ENCODE assay signal across 18 cellular contexts in genomic region chr19:35021016-35021415, GRCh38. TPM values are rescaled to one million over a fixed set of nuclear protein-coding genes. Genes with fewer than 3 reads are reported as not detected.
DNase-seq lines count a peak whose midpoint lies in the region; ATAC-seq, FAIRE-seq and TF ChIP-seq lines count a peak whose summit lies in the region.
"Had no signal": no experiment of that assay in that cellular context is flagged by ENCODE, and none has a peak within 500 bp of the region (broad histone marks: within the 10 kb centered on the region; RNA-seq: fewer than 3 reads in every experiment).

No MANE protein-coding gene starts in this region.

- intact Hi-C loops in spleen (cut with DNase I; ENCODE audit: low total_unique reads): no loop called here

- no peak for TF ChIP-seq RAD21 in A549 (conservative IDR thresholded peaks at IDR 0.05 in 1 of 2, IDR thresholded peaks at IDR 0.05 in 1 of 2)

- no peaks in the 10 kb centered on the region for H3K27me3 Mint-ChIP-seq in activated CD4-positive, alpha-beta T cell treated with anti-CD3 and anti-CD28 coated beads, Interleukin-2, amount 10 ng/mL, durations not matched to agents 7 days and 5 days
- H3K27me3 Mint-ChIP-seq in T-helper 17 cell (no peaks in the 10 kb centered on the region), glutamatergic neuron (ENCODE audit: unreplicated experiment) (peaks cover 5% of the 10 kb centered on the region)

- no peak overlapping the region for H3K27ac ChIP-seq in A549
- no peak overlapping the region for H3K27ac ChIP-seq in spleen

- TF ChIP-seq CTCF in A549 (IDR thresholded peaks at IDR 0.05) (no peak), glutamatergic neuron (IDR thresholded peaks at IDR 0.05; ENCODE audit: partially characterized antibody, unreplicated experiment) (no peak), spleen (IDR thresholded peaks at IDR 0.05 in 8 of 11, conservative IDR thresholded peaks at IDR 0.05 in 3 of 11) (no peak)

- no peaks in the 10 kb centered on the region for H3K27me3 ChIP-seq in spleen (replicated peaks in 1 of 7)

- H3K4me3 Mint-ChIP-seq in activated CD4-positive, alpha-beta T cell treated with anti-CD3 and anti-CD28 coated beads, Interleukin-2, amount 10 ng/mL, durations not matched to agents 7 days and 5 days: no peak overlapping the region
- H3K4me3 Mint-ChIP-seq in T-helper 17 cell (no peak overlapping the region), glutamatergic neuron (ENCODE audit: unreplicated experiment) (peak overlapping the region; percentile 52)

- CTCF ChIA-PET in activated CD4-positive, alpha-beta T cell treated with anti-CD3 and anti-CD28 coated beads, Interleukin-2, amount 10 ng/mL, durations not matched to agents 7 days and 5 days (lab: Charles Lee): interaction anchor here (2.0 kb wide), 1 partner anchor 8 kb away, joined by 7 read pairs; no protein-coding TSS in a partner anchor
- CTCF ChIA-PET in A549 (lab: Yijun Ruan, JAX): interaction anchor here (0.8 to 48.0 kb wide), 5 partner anchors 8 to 114 kb away, joined by 3 to 1860 read pairs (median 7); partner anchors contain the start of genes GRAMD1A, LGI4 and ZNF792

- ATAC-seq in A549 (no peak), T-helper 17 cell (no peak)
- ATAC-seq: PC-3 had no signal

- 90% methylated on average over 10 of the region's 10 CpGs for WGBS in A549 (ENCODE audit: missing lambda C conversion rate)
- 88 to 96% (median 92%) methylated on average over 10 of the region's 10 CpGs for WGBS in spleen, 5 donors

- no peak overlapping the region for H3K4me3 ChIP-seq in A549
- no peak overlapping the region for H3K4me3 ChIP-seq in spleen
- H3K4me3 ChIP-seq: HAP-1 had no signal

- H3K4me1 ChIP-seq in A549 (no peaks in the 10 kb centered on the region), spleen (peaks cover 0 to 57% (median 25%) of the 10 kb centered on the region in 6 donors)
- H3K4me1 ChIP-seq: HAP-1 had no signal

- TF ChIP-seq EP300 in A549 (IDR thresholded peaks at IDR 0.05): no peak

- peak overlapping the region; percentile 54 for H3K27ac Mint-ChIP-seq in activated CD4-positive, alpha-beta T cell treated with anti-CD3 and anti-CD28 coated beads, Interleukin-2, amount 10 ng/mL, durations not matched to agents 7 days and 5 days
- H3K27ac Mint-ChIP-seq in T-helper 17 cell (peak overlapping the region; percentile 95), glutamatergic neuron (ENCODE audit: unreplicated experiment) (peak overlapping the region; percentile 69)

- peaks cover 4 to 100% (median 99%) of the 10 kb centered on the region in 6 donors for H3K36me3 ChIP-seq in spleen

- H3K4me1 Mint-ChIP-seq in activated CD4-positive, alpha-beta T cell treated with anti-CD3 and anti-CD28 coated beads, Interleukin-2, amount 10 ng/mL, durations not matched to agents 7 days and 5 days: peaks cover 9% of the 10 kb centered on the region
- H3K4me1 Mint-ChIP-seq in T-helper 17 cell (peaks cover 9% of the 10 kb centered on the region), glutamatergic neuron (ENCODE audit: low read depth, unreplicated experiment) (no peaks in the 10 kb centered on the region)

- TF ChIP-seq POLR2A in A549 (IDR thresholded peaks at IDR 0.05; ENCODE audit: low read length) (no peak), spleen (IDR thresholded peaks at IDR 0.05) (no peak)

- H3K9me3 Mint-ChIP-seq in activated CD4-positive, alpha-beta T cell treated with anti-CD3 and anti-CD28 coated beads, Interleukin-2, amount 10 ng/mL, durations not matched to agents 7 days and 5 days: no peaks in the 10 kb centered on the region
- H3K9me3 Mint-ChIP-seq in glutamatergic neuron (ENCODE audit: unreplicated experiment): peaks cover 8% of the 10 kb centered on the region

- no peak for FAIRE-seq in A549 (lab: Jason Lieb, UNC)
- FAIRE-seq: GM12891 had no signal

- POLR2A ChIA-PET in activated CD4-positive, alpha-beta T cell treated with anti-CD3 and anti-CD28 coated beads, Interleukin-2, amount 10 ng/mL, durations not matched to agents 7 days and 5 days (lab: Charles Lee): no interaction called here
- POLR2A ChIA-PET in A549 (lab: Yijun Ruan, JAX): interaction anchor here (1.1 kb wide), 1 partner anchor 10 kb away, joined by 3 read pairs; no protein-coding TSS in a partner anchor

- no peak overlapping the region for H3K4me2 ChIP-seq in A549

- H3K9me3 ChIP-seq in A549: no peaks in the 10 kb centered on the region
- no peaks in the 10 kb centered on the region for H3K9me3 ChIP-seq in T-helper 17 cell (ENCODE audit: control insufficient read depth, low read length, poor library complexity, severe bottlenecking)
- no peaks in the 10 kb centered on the region for H3K9me3 ChIP-seq in spleen
- H3K9me3 ChIP-seq: HAP-1 had no signal

- DNase-seq in activated CD4-positive, alpha-beta T cell treated with anti-CD3 and anti-CD28 coated beads, Interleukin-2, amount 10 ng/mL, durations not matched to agents 7 days and 5 days: no peak
- DNase-seq in activated CD4-positive, alpha-beta T cell treated with anti-CD3 and anti-CD28 coated beads, Interleukin-2, amount 50 U/mL, for 4 hours: no peak
- DNase-seq in A549 (ENCODE audit: low read depth in 1 of 2, low spot score in 1 of 2) (no peak), T-helper 17 cell (no peak), glutamatergic neuron (no peak), NCI-H1105 (lab: John Stamatoyannopoulos, UW) (no peak), hypothalamus (lab: John Stamatoyannopoulos, UW) (no peak), spleen (no peak)
- DNase-seq: 8988T, C1 segment of cervical spinal cord, DMS79, MM.1S, NCI-H187 treated with DMSO at 0.1 percent for 48 hours, NCI-H446, PC-3 had no signal

- H3K36me3 Mint-ChIP-seq in activated CD4-positive, alpha-beta T cell treated with anti-CD3 and anti-CD28 coated beads, Interleukin-2, amount 10 ng/mL, durations not matched to agents 7 days and 5 days (ENCODE audit: low read depth): peaks cover 56% of the 10 kb centered on the region
- H3K36me3 Mint-ChIP-seq in T-helper 17 cell (ENCODE audit: low read depth) (peaks cover 13% of the 10 kb centered on the region), glutamatergic neuron (ENCODE audit: unreplicated experiment) (peaks cover 10% of the 10 kb centered on the region)

TF ChIP-seq in A549, 52 proteins besides CTCF, POLR2A, EP300 and RAD21:
- TF ChIP-seq TP53 (CRISPR knock-in tag; IDR thresholded peaks at IDR 0.05) (no peak), POLR2AphosphoS2 (conservative IDR thresholded peaks at IDR 0.05; ENCODE audit: low read length) (0 out of 2 replicates have a peak, but pooled peaks have one; percentile 55)

RNA-seq across cellular contexts. Expression of gene SCN1B, which starts 9.3 kb away (rescaled TPM):
- under 1 TPM; 0.50 to 0.97 TPM for total RNA-seq in activated CD4-positive, alpha-beta T cell treated with anti-CD3 and anti-CD28 coated beads, Interleukin-2, amount 10 ng/mL, durations not matched to agents 7 days and 5 days
- polyA plus RNA-seq in A549 (2011; rRNA removed) (11.0 and 12.8 TPM in 2 replicates), A549 (2017; fragmentation: RNase III; extraction: RNeasy Plus Mini Kit Qiagen cat#74134 plus additional on column Dnase treatment) (10.3 to 11.4 TPM (median 11.3 TPM) in 3 replicates), spleen (1 to 10 TPM; 3.7 to 7.4 (median 5.9) TPM)
- polyA plus RNA-seq in A549 (2012; cell fraction: cytosol; rRNA removed): 14.1 and 15.1 TPM in 2 replicates
- polyA plus RNA-seq in A549 (2012; cell fraction: nucleus; rRNA removed): 21.3 and 22.5 TPM in 2 replicates
- 7.9 and 12.7 TPM in 2 replicates for polyA minus RNA-seq in A549 (2011; rRNA and poly(A)+ RNA removed)
- total RNA-seq in T-helper 17 cell (1 to 10 TPM; 1.9 to 6.2 TPM), glutamatergic neuron (ENCODE audit: unreplicated experiment) (12.0 TPM), spleen (10 to 100 TPM; 11.3 to 28.1 (median 16.7) TPM)

RNA-seq across cellular contexts. Expression of gene HPN, which starts 20.5 kb away (rescaled TPM):
- total RNA-seq in activated CD4-positive, alpha-beta T cell treated with anti-CD3 and anti-CD28 coated beads, Interleukin-2, amount 10 ng/mL, durations not matched to agents 7 days and 5 days: not detected
- polyA plus RNA-seq in A549 (2011; rRNA removed) (0.08 and 0.09 TPM in 2 replicates), A549 (2017; fragmentation: RNase III; extraction: RNeasy Plus Mini Kit Qiagen cat#74134 plus additional on column Dnase treatment) (0.04 to 0.12 TPM (median 0.06 TPM) in 3 replicates), spleen (1 to 10 TPM in 2 of 3 donors, under 1 TPM in 1; 0.86 to 2.4 (median 1.1) TPM)
- 0.04 TPM in 2 replicates for polyA plus RNA-seq in A549 (2012; cell fraction: cytosol; rRNA removed)
- polyA plus RNA-seq in A549 (2012; cell fraction: nucleus; rRNA removed): 0.47 and 0.66 TPM in 2 replicates
- not detected in 2 replicates for polyA minus RNA-seq in A549 (2011; rRNA and poly(A)+ RNA removed)
- total RNA-seq in T-helper 17 cell (under 1 TPM in 1 of 2 donors, not detected in 1; 0.89 TPM), glutamatergic neuron (ENCODE audit: unreplicated experiment) (0.29 TPM), spleen (1 to 10 TPM; 1.0 to 4.3 (median 2.4) TPM)
- total RNA-seq: G401 had no signal

RNA-seq across cellular contexts. Expression of gene GRAMD1A, which starts 20.9 kb away (rescaled TPM):
- 100 to 1,000 TPM; 106 to 114 TPM for total RNA-seq in activated CD4-positive, alpha-beta T cell treated with anti-CD3 and anti-CD28 coated beads, Interleukin-2, amount 10 ng/mL, durations not matched to agents 7 days and 5 days
- polyA plus RNA-seq in A549 (2011; rRNA removed) (184 and 221 TPM in 2 replicates), A549 (2017; fragmentation: RNase III; extraction: RNeasy Plus Mini Kit Qiagen cat#74134 plus additional on column Dnase treatment) (104 to 131 TPM (median 128 TPM) in 3 replicates), spleen (10 to 100 TPM; 30.0 to 63.2 (median 30.4) TPM)
- 170 and 209 TPM in 2 replicates for polyA plus RNA-seq in A549 (2012; cell fraction: cytosol; rRNA removed)
- polyA plus RNA-seq in A549 (2012; cell fraction: nucleus; rRNA removed): 411 and 413 TPM in 2 replicates
- polyA minus RNA-seq in A549 (2011; rRNA and poly(A)+ RNA removed): 237 and 239 TPM in 2 replicates
- total RNA-seq in T-helper 17 cell (100 to 1,000 TPM; 153 to 162 TPM), glutamatergic neuron (ENCODE audit: unreplicated experiment) (220 TPM), spleen (100 to 1,000 TPM in 5 of 7 donors, 10 to 100 TPM in 2; 80.3 to 177 (median 118) TPM)

RNA-seq across cellular contexts. Expression of gene ZNF792, which starts 57.0 kb away (rescaled TPM):
- total RNA-seq in activated CD4-positive, alpha-beta T cell treated with anti-CD3 and anti-CD28 coated beads, Interleukin-2, amount 10 ng/mL, durations not matched to agents 7 days and 5 days: 10 to 100 TPM; 14.8 to 15.3 TPM
- polyA plus RNA-seq in A549 (2011; rRNA removed) (3.7 and 5.0 TPM in 2 replicates), A549 (2017; fragmentation: RNase III; extraction: RNeasy Plus Mini Kit Qiagen cat#74134 plus additional on column Dnase treatment) (1.9 to 2.2 TPM (median 2.0 TPM) in 3 replicates), spleen (1 to 10 TPM; 1.5 to 3.0 (median 1.6) TPM)
- 1.2 and 1.4 TPM in 2 replicates for polyA plus RNA-seq in A549 (2012; cell fraction: cytosol; rRNA removed)
- 1.2 and 1.7 TPM in 2 replicates for polyA plus RNA-seq in A549 (2012; cell fraction: nucleus; rRNA removed)
- polyA minus RNA-seq in A549 (2011; rRNA and poly(A)+ RNA removed): 11.1 and 15.0 TPM in 2 replicates
- total RNA-seq in T-helper 17 cell (10 to 100 TPM; 15.1 to 15.5 TPM), glutamatergic neuron (ENCODE audit: unreplicated experiment) (6.4 TPM), spleen (10 to 100 TPM; 10.4 to 22.9 (median 16.6) TPM)
